ENCODE assay signal across 24 cellular contexts in the genomic region with DNA sequence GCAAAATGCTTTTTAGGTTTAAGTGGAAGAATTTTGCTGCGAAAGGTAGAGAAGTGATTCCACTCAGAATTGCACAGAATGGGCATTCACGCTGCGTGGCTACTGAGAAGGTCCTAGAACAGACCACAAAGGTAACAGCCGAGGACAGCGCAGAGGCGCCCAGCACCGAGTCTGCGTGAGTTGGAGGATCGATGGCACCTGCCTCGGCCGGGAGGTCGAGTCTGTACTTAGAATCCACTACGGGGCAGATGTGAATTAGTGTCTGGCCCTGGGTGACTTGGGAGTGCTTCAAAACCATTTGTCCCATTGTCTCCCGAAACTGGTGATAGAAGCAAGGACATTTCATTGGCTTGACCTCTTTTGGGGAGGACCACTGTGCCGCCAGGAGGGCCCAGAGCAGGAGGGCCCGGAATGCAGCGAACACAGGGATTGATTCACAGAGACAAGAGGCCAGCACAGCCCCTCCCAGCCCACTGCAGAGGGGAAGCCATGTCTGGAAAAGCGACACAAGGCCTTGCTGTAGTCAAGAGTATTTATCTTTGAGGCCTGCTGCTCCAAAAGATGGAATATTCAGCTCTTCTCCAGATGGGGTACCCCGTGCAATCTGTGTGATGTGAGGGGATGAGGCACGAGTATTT. TPM values are rescaled to one million over a fixed set of nuclear protein-coding genes. Genes with fewer than 3 reads are reported as not detected.
A peak's percentile ranks its signal among the peaks of the same experiment; 100 is the strongest.
DNase-seq lines count a peak whose midpoint lies in the region; ATAC-seq, FAIRE-seq and TF ChIP-seq lines count a peak whose summit lies in the region.
"Had no signal": no experiment of that assay in that cellular context is flagged by ENCODE, and none has a peak within 500 bp of the region (broad histone marks: within the 10 kb centered on the region; RNA-seq: fewer than 3 reads in every experiment).

No MANE protein-coding gene starts in this region.

- H3K79me2 ChIP-seq in osteoblast (ENCODE audit: insufficient read depth, low read length), result no peaks in the 10 kb centered on the region

- H3K9ac ChIP-seq in kidney (ENCODE audit: low read length in 2 of 2), result no peak overlapping the region
- H3K9ac ChIP-seq: BLaER1, GM23248 had no signal

- TF ChIP-seq POLR2A in GM12892 (IDR thresholded peaks at IDR 0.05; ENCODE audit: low read depth, low read length), result no peak

- H3K36me3 ChIP-seq in kidney (ENCODE audit: control insufficient read depth in 1 of 2, insufficient read depth in 2 of 2, low read length in 2 of 2) (no peaks in the 10 kb centered on the region), osteoblast (ENCODE audit: insufficient read depth, low read length) (no peaks in the 10 kb centered on the region)
- H3K36me3 ChIP-seq: BLaER1 had no signal

- ATAC-seq in Right ventricle myocardium inferior, result no peak
- ATAC-seq in right cardiac atrium, result no peak
- ATAC-seq: CD8-positive, alpha-beta T cell; GM12878 had no signal

- H3K4me2 ChIP-seq in osteoblast (ENCODE audit: insufficient read depth, low read length), result no peak overlapping the region
- H3K4me2 ChIP-seq: BLaER1 had no signal

- H3K27ac ChIP-seq in right cardiac atrium (ENCODE audit: low read length), result no peak overlapping the region
- no peak overlapping the region for H3K27ac ChIP-seq in kidney (ENCODE audit: low read depth in 2 of 2, low read length in 2 of 2)
- no peak overlapping the region for H3K27ac ChIP-seq in osteoblast (ENCODE audit: low read depth, low read length)
- H3K27ac ChIP-seq: 22Rv1, BLaER1, C4-2B, GM23248 had no signal

- H3K4me3 ChIP-seq in right cardiac atrium (ENCODE audit: low read length) (no peak overlapping the region), kidney (ENCODE audit: low read length in 2 of 2) (no peak overlapping the region), osteoblast (ENCODE audit: insufficient read depth, low read length) (no peak overlapping the region)
- H3K4me3 ChIP-seq: BLaER1, GM12878, GM23248 had no signal

- no peak overlapping the region for H2AFZ ChIP-seq in osteoblast (ENCODE audit: low read length)
- H2AFZ ChIP-seq: GM23248 had no signal

- H3K9me3 ChIP-seq in right cardiac atrium (ENCODE audit: control insufficient read depth, low read length), result no peaks in the 10 kb centered on the region
- peaks cover 0 to 5% of the 10 kb centered on the region in 2 donors for H3K9me3 ChIP-seq in kidney (ENCODE audit: control insufficient read depth in 1 of 2, low read length in 2 of 2)
- no peaks in the 10 kb centered on the region for H3K9me3 ChIP-seq in osteoblast (ENCODE audit: low read depth, low read length)
- H3K9me3 ChIP-seq: Caco-2 had no signal

- H3K27me3 ChIP-seq in right cardiac atrium (ENCODE audit: control insufficient read depth, insufficient read depth) (no peaks in the 10 kb centered on the region), osteoblast (ENCODE audit: insufficient read depth, low read length) (no peaks in the 10 kb centered on the region)
- H3K27me3 ChIP-seq: BLaER1 had no signal

- TF ChIP-seq CTCF in kidney (IDR thresholded peaks at IDR 0.05; ENCODE audit: borderline replicate concordance, extremely low read depth, insufficient read depth), result no peak
- TF ChIP-seq CTCF in osteoblast (IDR thresholded peaks at IDR 0.05; ENCODE audit: extremely low read depth, low read depth, low read length), result no peak

- DNase-seq in Right ventricle myocardium inferior (ENCODE audit: missing footprints) (peak; percentile 53), right cardiac atrium (no peak), ELF-1 (ENCODE audit: low read depth, low spot score) (peak; percentile 35), kidney (peak; percentile 45), osteoblast (ENCODE audit: insufficient read length, low spot score, missing footprints) (peak; percentile 66), GM12892 (ENCODE audit: insufficient read length) (no peak), NCI-H187 (lab: John Stamatoyannopoulos, UW) (no peak)
- no peak for DNase-seq in NK-92 treated with Interleukin-12 subunit alpha and Interleukin-12 subunit beta, amount 100 ng/mL, for 24 hours (lab: John Stamatoyannopoulos, UW)
- DNase-seq: Caco-2; CD4-positive, CD25-positive, alpha-beta regulatory T cell; CD8-positive, alpha-beta T cell; DMS153; DND-41; GDM1; GM23248; H7; HCEC 1CT had no signal

- FAIRE-seq in kidney (lab: Jason Lieb, UNC) (no peak), GM12892 (lab: Jason Lieb, UNC) (no peak)
- FAIRE-seq: A204.1, GM12878, GM19239, H1 had no signal

- no peaks in the 10 kb centered on the region for H3K4me1 ChIP-seq in right cardiac atrium (ENCODE audit: control insufficient read depth, insufficient read depth, low read length)
- no peaks in the 10 kb centered on the region for H3K4me1 ChIP-seq in kidney (ENCODE audit: control insufficient read depth in 1 of 2, insufficient read depth in 1 of 2, low read depth in 1 of 2, low read length in 2 of 2)
- no peaks in the 10 kb centered on the region for H3K4me1 ChIP-seq in osteoblast (ENCODE audit: insufficient read depth, low read length)
- H3K4me1 ChIP-seq: Caco-2 had no signal

- no peaks in the 10 kb centered on the region for H4K20me1 ChIP-seq in osteoblast (ENCODE audit: insufficient read depth, low read length)
- H4K20me1 ChIP-seq: BLaER1 had no signal

- intact Hi-C loops in Right ventricle myocardium inferior (cut with DNase I) (no loop called here), right cardiac atrium (cut with DNase I) (no loop called here), kidney (cut with DNase I) (no loop called here)

- WGBS in right cardiac atrium, result 81% methylated on average over 20 of the region's 20 CpGs

RNA-seq across cellular contexts. Expression of a gene that starts 35.0 kb away (rescaled TPM):
- 0.70 TPM for total RNA-seq in Right ventricle myocardium inferior
- 1 to 10 TPM in 2 of 4 donors, under 1 TPM in 2; 0.53 to 1.5 (median 0.94) TPM for total RNA-seq in right cardiac atrium
- polyA plus RNA-seq in right cardiac atrium, result 0.27 TPM
- total RNA-seq in kidney, result 2.4 TPM
- polyA plus RNA-seq in kidney (ENCODE audit: insufficient read depth, low read depth, low replicate concordance), result 0.15 TPM
- 0.29 and 0.36 TPM in 2 replicates for total RNA-seq in osteoblast
- polyA plus RNA-seq in GM12892 (2012; ENCODE audit: missing spikeins), result 0.28 TPM

Comparison
In these comparisons a context has a peak if more than half of its experiments do, and no peak if none do; other contexts are left out.
1. DNase-seq: peak in Right ventricle myocardium inferior (single experiment), ELF-1 (single experiment), kidney (single experiment) and osteoblast (single experiment); none in right cardiac atrium (0 of 3), GM12892 (single experiment), NK-92 treated with Interleukin-12 subunit alpha and Interleukin-12 subunit beta, amount 100 ng/mL, for 24 hours (single experiment) and NCI-H187 (0 of 2).